Comparison of ENCODE assay signal across 1 cellular context in the genomic region with DNA sequence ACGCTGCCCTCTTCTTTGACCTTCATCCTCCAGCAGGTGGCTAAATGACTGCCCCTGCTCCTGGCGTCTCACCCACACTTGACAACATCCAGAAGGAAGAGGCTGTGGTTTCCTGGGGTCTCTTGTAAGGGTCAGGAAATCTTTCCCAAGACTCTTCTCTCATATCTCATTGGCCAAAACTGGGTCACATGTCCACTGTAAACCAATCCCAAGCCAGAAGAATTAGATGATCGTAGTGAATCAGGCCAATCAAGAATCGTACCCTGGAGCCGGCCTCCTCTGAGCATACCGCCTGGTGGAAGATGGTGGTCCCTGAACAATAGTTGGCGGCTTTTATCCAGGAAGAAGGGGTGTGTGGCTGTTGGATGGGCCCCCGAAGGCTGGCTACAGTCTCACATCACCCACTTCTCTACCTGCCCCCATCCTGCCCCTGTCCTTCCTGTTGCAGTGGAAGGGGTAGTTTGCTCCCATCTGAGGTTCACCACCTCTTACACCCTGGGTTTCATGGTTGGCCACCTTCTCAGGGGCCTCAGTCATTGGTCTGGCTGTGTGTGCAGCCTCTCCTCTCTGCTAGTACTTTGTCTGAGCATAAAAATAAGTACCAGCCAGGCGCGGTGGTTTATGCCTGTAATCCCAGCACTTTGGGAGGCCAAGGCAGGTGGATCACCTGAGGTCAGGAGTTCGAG.
TF ChIP-seq lines count a peak whose summit lies in the region.

No MANE protein-coding gene starts in this region.

TF ChIP-seq in K562, 482 proteins besides CTCF, POLR2A, EP300 and RAD21 (continues in another document):
- TF ChIP-seq, protein P1, sequence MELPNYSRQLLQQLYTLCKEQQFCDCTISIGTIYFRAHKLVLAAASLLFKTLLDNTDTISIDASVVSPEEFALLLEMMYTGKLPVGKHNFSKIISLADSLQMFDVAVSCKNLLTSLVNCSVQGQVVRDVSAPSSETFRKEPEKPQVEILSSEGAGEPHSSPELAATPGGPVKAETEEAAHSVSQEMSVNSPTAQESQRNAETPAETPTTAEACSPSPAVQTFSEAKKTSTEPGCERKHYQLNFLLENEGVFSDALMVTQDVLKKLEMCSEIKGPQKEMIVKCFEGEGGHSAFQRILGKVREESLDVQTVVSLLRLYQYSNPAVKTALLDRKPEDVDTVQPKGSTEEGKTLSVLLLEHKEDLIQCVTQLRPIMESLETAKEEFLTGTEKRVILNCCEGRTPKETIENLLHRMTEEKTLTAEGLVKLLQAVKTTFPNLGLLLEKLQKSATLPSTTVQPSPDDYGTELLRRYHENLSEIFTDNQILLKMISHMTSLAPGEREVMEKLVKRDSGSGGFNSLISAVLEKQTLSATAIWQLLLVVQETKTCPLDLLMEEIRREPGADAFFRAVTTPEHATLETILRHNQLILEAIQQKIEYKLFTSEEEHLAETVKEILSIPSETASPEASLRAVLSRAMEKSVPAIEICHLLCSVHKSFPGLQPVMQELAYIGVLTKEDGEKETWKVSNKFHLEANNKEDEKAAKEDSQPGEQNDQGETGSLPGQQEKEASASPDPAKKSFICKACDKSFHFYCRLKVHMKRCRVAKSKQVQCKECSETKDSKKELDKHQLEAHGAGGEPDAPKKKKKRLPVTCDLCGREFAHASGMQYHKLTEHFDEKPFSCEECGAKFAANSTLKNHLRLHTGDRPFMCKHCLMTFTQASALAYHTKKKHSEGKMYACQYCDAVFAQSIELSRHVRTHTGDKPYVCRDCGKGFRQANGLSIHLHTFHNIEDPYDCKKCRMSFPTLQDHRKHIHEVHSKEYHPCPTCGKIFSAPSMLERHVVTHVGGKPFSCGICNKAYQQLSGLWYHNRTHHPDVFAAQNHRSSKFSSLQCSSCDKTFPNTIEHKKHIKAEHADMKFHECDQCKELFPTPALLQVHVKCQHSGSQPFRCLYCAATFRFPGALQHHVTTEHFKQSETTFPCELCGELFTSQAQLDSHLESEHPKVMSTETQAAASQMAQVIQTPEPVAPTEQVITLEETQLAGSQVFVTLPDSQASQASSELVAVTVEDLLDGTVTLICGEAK (IDR thresholded peaks at IDR 0.05), result no peak
- TF ChIP-seq, protein P1 (CRISPR knock-in tag; IDR thresholded peaks at IDR 0.05), result no peak
- TF ChIP-seq, protein P2, sequence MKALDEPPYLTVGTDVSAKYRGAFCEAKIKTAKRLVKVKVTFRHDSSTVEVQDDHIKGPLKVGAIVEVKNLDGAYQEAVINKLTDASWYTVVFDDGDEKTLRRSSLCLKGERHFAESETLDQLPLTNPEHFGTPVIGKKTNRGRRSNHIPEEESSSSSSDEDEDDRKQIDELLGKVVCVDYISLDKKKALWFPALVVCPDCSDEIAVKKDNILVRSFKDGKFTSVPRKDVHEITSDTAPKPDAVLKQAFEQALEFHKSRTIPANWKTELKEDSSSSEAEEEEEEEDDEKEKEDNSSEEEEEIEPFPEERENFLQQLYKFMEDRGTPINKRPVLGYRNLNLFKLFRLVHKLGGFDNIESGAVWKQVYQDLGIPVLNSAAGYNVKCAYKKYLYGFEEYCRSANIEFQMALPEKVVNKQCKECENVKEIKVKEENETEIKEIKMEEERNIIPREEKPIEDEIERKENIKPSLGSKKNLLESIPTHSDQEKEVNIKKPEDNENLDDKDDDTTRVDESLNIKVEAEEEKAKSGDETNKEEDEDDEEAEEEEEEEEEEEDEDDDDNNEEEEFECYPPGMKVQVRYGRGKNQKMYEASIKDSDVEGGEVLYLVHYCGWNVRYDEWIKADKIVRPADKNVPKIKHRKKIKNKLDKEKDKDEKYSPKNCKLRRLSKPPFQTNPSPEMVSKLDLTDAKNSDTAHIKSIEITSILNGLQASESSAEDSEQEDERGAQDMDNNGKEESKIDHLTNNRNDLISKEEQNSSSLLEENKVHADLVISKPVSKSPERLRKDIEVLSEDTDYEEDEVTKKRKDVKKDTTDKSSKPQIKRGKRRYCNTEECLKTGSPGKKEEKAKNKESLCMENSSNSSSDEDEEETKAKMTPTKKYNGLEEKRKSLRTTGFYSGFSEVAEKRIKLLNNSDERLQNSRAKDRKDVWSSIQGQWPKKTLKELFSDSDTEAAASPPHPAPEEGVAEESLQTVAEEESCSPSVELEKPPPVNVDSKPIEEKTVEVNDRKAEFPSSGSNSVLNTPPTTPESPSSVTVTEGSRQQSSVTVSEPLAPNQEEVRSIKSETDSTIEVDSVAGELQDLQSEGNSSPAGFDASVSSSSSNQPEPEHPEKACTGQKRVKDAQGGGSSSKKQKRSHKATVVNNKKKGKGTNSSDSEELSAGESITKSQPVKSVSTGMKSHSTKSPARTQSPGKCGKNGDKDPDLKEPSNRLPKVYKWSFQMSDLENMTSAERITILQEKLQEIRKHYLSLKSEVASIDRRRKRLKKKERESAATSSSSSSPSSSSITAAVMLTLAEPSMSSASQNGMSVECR (CRISPR knock-in tag; IDR thresholded peaks at IDR 0.05), result no peak
- peak; percentile 79 for TF ChIP-seq USF1 (CRISPR knock-in tag; IDR thresholded peaks at IDR 0.05)
- TF ChIP-seq POLR2AphosphoS2 (IDR thresholded peaks at IDR 0.05; ENCODE audit: low read length), result no peak
- TF ChIP-seq ZBTB26 (CRISPR knock-in tag; IDR thresholded peaks at IDR 0.05), result no peak
- TF ChIP-seq BRD4 (IDR thresholded peaks at IDR 0.05), result no peak
- no peak for TF ChIP-seq ZEB2 (IDR thresholded peaks at IDR 0.05)
- no peak for TF ChIP-seq U2AF1 (optimal IDR thresholded peaks at IDR 0.05; ENCODE audit: low read depth, low read length)
- TF ChIP-seq CHD2 (IDR thresholded peaks at IDR 0.05; ENCODE audit: low read depth, low read length), result no peak
- no peak for TF ChIP-seq BHLHE40 (IDR thresholded peaks at IDR 0.05; ENCODE audit: low read length)
- TF ChIP-seq NFYB (IDR thresholded peaks at IDR 0.05; ENCODE audit: extremely low read depth, insufficient read length), result peak; percentile 34
- TF ChIP-seq SMAD3 (CRISPR knock-in tag; conservative IDR thresholded peaks at IDR 0.05), result no peak
- TF ChIP-seq, protein P3, sequence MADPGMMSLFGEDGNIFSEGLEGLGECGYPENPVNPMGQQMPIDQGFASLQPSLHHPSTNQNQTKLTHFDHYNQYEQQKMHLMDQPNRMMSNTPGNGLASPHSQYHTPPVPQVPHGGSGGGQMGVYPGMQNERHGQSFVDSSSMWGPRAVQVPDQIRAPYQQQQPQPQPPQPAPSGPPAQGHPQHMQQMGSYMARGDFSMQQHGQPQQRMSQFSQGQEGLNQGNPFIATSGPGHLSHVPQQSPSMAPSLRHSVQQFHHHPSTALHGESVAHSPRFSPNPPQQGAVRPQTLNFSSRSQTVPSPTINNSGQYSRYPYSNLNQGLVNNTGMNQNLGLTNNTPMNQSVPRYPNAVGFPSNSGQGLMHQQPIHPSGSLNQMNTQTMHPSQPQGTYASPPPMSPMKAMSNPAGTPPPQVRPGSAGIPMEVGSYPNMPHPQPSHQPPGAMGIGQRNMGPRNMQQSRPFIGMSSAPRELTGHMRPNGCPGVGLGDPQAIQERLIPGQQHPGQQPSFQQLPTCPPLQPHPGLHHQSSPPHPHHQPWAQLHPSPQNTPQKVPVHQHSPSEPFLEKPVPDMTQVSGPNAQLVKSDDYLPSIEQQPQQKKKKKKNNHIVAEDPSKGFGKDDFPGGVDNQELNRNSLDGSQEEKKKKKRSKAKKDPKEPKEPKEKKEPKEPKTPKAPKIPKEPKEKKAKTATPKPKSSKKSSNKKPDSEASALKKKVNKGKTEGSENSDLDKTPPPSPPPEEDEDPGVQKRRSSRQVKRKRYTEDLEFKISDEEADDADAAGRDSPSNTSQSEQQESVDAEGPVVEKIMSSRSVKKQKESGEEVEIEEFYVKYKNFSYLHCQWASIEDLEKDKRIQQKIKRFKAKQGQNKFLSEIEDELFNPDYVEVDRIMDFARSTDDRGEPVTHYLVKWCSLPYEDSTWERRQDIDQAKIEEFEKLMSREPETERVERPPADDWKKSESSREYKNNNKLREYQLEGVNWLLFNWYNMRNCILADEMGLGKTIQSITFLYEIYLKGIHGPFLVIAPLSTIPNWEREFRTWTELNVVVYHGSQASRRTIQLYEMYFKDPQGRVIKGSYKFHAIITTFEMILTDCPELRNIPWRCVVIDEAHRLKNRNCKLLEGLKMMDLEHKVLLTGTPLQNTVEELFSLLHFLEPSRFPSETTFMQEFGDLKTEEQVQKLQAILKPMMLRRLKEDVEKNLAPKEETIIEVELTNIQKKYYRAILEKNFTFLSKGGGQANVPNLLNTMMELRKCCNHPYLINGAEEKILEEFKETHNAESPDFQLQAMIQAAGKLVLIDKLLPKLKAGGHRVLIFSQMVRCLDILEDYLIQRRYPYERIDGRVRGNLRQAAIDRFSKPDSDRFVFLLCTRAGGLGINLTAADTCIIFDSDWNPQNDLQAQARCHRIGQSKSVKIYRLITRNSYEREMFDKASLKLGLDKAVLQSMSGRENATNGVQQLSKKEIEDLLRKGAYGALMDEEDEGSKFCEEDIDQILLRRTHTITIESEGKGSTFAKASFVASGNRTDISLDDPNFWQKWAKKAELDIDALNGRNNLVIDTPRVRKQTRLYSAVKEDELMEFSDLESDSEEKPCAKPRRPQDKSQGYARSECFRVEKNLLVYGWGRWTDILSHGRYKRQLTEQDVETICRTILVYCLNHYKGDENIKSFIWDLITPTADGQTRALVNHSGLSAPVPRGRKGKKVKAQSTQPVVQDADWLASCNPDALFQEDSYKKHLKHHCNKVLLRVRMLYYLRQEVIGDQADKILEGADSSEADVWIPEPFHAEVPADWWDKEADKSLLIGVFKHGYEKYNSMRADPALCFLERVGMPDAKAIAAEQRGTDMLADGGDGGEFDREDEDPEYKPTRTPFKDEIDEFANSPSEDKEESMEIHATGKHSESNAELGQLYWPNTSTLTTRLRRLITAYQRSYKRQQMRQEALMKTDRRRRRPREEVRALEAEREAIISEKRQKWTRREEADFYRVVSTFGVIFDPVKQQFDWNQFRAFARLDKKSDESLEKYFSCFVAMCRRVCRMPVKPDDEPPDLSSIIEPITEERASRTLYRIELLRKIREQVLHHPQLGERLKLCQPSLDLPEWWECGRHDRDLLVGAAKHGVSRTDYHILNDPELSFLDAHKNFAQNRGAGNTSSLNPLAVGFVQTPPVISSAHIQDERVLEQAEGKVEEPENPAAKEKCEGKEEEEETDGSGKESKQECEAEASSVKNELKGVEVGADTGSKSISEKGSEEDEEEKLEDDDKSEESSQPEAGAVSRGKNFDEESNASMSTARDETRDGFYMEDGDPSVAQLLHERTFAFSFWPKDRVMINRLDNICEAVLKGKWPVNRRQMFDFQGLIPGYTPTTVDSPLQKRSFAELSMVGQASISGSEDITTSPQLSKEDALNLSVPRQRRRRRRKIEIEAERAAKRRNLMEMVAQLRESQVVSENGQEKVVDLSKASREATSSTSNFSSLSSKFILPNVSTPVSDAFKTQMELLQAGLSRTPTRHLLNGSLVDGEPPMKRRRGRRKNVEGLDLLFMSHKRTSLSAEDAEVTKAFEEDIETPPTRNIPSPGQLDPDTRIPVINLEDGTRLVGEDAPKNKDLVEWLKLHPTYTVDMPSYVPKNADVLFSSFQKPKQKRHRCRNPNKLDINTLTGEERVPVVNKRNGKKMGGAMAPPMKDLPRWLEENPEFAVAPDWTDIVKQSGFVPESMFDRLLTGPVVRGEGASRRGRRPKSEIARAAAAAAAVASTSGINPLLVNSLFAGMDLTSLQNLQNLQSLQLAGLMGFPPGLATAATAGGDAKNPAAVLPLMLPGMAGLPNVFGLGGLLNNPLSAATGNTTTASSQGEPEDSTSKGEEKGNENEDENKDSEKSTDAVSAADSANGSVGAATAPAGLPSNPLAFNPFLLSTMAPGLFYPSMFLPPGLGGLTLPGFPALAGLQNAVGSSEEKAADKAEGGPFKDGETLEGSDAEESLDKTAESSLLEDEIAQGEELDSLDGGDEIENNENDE (IDR thresholded peaks at IDR 0.05; ENCODE audit: low read depth, low read length), result no peak
- no peak for TF ChIP-seq STAT5A (IDR thresholded peaks at IDR 0.05; ENCODE audit: borderline replicate concordance, low read length)
- TF ChIP-seq MXD1 (CRISPR knock-in tag; IDR thresholded peaks at IDR 0.05; ENCODE audit: borderline replicate concordance, poor library complexity, severe bottlenecking), result no peak
- no peak for TF ChIP-seq PHF20 (IDR thresholded peaks at IDR 0.05; ENCODE audit: partially characterized antibody)
- no peak for TF ChIP-seq NFIX (CRISPR knock-in tag; IDR thresholded peaks at IDR 0.05; ENCODE audit: low read depth)
- no peak for TF ChIP-seq ZNF445 (CRISPR knock-in tag; IDR thresholded peaks at IDR 0.05; ENCODE audit: low read depth)
- TF ChIP-seq SPI1 (IDR thresholded peaks at IDR 0.05; ENCODE audit: borderline replicate concordance, low read depth, low read length), result no peak
- no peak for TF ChIP-seq ZNF589 (CRISPR knock-in tag; IDR thresholded peaks at IDR 0.05; ENCODE audit: low read depth)
